Comparison of ENCODE assay signal across 1 cellular context in genomic region chr7:27745064-27745583, GRCh38.
TF ChIP-seq lines count a peak whose summit lies in the region.

No MANE protein-coding gene starts in this region.

TF ChIP-seq in GM12878, 131 proteins besides CTCF, POLR2A, EP300 and RAD21 (continued from another document):
- TF ChIP-seq, protein P1, sequence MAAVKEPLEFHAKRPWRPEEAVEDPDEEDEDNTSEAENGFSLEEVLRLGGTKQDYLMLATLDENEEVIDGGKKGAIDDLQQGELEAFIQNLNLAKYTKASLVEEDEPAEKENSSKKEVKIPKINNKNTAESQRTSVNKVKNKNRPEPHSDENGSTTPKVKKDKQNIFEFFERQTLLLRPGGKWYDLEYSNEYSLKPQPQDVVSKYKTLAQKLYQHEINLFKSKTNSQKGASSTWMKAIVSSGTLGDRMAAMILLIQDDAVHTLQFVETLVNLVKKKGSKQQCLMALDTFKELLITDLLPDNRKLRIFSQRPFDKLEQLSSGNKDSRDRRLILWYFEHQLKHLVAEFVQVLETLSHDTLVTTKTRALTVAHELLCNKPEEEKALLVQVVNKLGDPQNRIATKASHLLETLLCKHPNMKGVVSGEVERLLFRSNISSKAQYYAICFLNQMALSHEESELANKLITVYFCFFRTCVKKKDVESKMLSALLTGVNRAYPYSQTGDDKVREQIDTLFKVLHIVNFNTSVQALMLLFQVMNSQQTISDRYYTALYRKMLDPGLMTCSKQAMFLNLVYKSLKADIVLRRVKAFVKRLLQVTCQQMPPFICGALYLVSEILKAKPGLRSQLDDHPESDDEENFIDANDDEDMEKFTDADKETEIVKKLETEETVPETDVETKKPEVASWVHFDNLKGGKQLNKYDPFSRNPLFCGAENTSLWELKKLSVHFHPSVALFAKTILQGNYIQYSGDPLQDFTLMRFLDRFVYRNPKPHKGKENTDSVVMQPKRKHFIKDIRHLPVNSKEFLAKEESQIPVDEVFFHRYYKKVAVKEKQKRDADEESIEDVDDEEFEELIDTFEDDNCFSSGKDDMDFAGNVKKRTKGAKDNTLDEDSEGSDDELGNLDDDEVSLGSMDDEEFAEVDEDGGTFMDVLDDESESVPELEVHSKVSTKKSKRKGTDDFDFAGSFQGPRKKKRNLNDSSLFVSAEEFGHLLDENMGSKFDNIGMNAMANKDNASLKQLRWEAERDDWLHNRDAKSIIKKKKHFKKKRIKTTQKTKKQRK (IDR thresholded peaks at IDR 0.05; ENCODE audit: low read depth, low read length), result no peak
- peak; percentile 35 to 38; a peak in 1 of 4 replicates for TF ChIP-seq BHLHE40 (IDR thresholded peaks at IDR 0.05; ENCODE audit: borderline replicate concordance in 1 of 2, low read depth in 2 of 2, low read length in 1 of 2)
